Comparison of ENCODE assay signal across 1 cellular context in genomic region chr19:5903502-5904301, GRCh38.
A peak's percentile ranks its signal among the peaks of the same experiment; 100 is the strongest.
TF ChIP-seq lines count a peak whose summit lies in the region.

Gene NDUFA11, minus strand, starts transcription at chr19:5903790. Its CDS starts 82 bp downstream, at chr19:5903708.

TF ChIP-seq in GM12878, 131 proteins besides CTCF, POLR2A, EP300 and RAD21 (continued from another document):
- no peak for TF ChIP-seq USF2 (IDR thresholded peaks at IDR 0.05; ENCODE audit: borderline replicate concordance, low read depth, low read length)
- peak; percentile 84 for TF ChIP-seq MAX (IDR thresholded peaks at IDR 0.05; ENCODE audit: low read depth, low read length)
- TF ChIP-seq SMAD1 (IDR thresholded peaks at IDR 0.05; ENCODE audit: low read depth, partially characterized antibody): no peak
- TF ChIP-seq EZH2 (IDR thresholded peaks at IDR 0.05; ENCODE audit: borderline replicate concordance, control insufficient read depth, low read depth, low read length): no peak
- TF ChIP-seq MTA2 (IDR thresholded peaks at IDR 0.05; ENCODE audit: low read depth): no peak
- TF ChIP-seq JUND (IDR thresholded peaks at IDR 0.05; ENCODE audit: low read depth, low read length): no peak
- no peak for TF ChIP-seq HDAC2 (IDR thresholded peaks at IDR 0.05)
- TF ChIP-seq MEF2B (IDR thresholded peaks at IDR 0.05; ENCODE audit: partially characterized antibody, poor library complexity, severe bottlenecking): no peak
- TF ChIP-seq SKIL (IDR thresholded peaks at IDR 0.05; ENCODE audit: low read depth, poor library complexity, severe bottlenecking): peak; percentile 77
- 0 out of 2 replicates have a peak, but pooled peaks have one; percentile 31 for TF ChIP-seq MYB (IDR thresholded peaks at IDR 0.05; ENCODE audit: borderline replicate concordance, low read depth, low read length)
